15 cellular contexts compared by ENCODE assay signal in the genomic region with DNA sequence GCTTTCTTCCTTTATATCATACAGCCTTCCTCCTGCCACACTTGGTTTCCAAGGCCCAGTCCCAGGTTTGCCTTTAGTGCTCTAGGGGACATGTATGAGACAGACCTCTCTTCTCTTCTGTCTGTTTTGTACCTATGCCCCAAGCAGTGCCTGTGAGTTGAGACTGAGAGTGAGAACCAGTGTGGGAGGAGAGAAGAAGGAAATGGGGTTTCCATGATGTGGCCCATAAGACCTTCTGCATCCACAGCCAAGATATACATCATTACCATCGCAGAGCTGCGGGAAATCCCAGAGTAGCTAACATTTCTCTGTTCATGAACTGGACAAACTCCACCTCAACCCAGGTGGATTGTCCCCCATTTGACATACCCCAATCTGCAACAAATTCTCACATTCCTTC. TPM values are rescaled to one million over a fixed set of nuclear protein-coding genes. Genes with fewer than 3 reads are reported as not detected.
DNase-seq lines count a peak whose midpoint lies in the region; ATAC-seq and TF ChIP-seq lines count a peak whose summit lies in the region.
"Had no signal": no experiment of that assay in that cellular context is flagged by ENCODE, and none has a peak within 500 bp of the region (broad histone marks: within the 10 kb centered on the region; RNA-seq: fewer than 3 reads in every experiment).

No MANE protein-coding gene starts in this region.

- H3K27me3 Mint-ChIP-seq in T-helper 17 cell = no peaks in the 10 kb centered on the region
- H3K27me3 Mint-ChIP-seq: naive B cell had no signal

- no peaks in the 10 kb centered on the region for H3K4me1 ChIP-seq in colonic mucosa
- peaks cover 8 to 12% of the 10 kb centered on the region in 2 donors for H3K4me1 ChIP-seq in thyroid gland
- H3K4me1 ChIP-seq: suprapubic skin had no signal

- WGBS in thyroid gland, 2 donors = 88 to 100% methylated on average over 2 of the region's 2 CpGs

- peak; percentile 22 for ATAC-seq in GM19351 (IDR thresholded peaks at IDR 0.05; ENCODE audit: unreplicated experiment)
- peak; percentile 16 for ATAC-seq in T-helper 17 cell
- peak; percentile 66 to 70 for ATAC-seq in activated naive CD4-positive, alpha-beta T cell treated with anti-CD3 and anti-CD28 coated beads, Interleukin-2, amount 50 U/mL, for 72 hours
- ATAC-seq in stimulated activated effector memory CD8-positive, alpha-beta T cell treated with anti-CD3 and anti-CD28 coated beads, Interleukin-12 subunit alpha, Interleukin-12 subunit beta, amount 100 ng/mL, for 72 hours = peak; percentile 74
- no peak for ATAC-seq in HG03457 (IDR thresholded peaks at IDR 0.05; ENCODE audit: unreplicated experiment)

- no peak for TF ChIP-seq CTCF in colonic mucosa (IDR thresholded peaks at IDR 0.05)
- no peak for TF ChIP-seq CTCF in thyroid gland (IDR thresholded peaks at IDR 0.05)

- no peak overlapping the region for H3K9ac ChIP-seq in colonic mucosa (ENCODE audit: low read depth in 2 of 2, low read length in 2 of 2)

- H3K27ac ChIP-seq in colonic mucosa (no peak overlapping the region), thyroid gland (no peak overlapping the region)
- H3K27ac ChIP-seq: suprapubic skin had no signal

- DNase-seq in T-helper 17 cell (no peak), colonic mucosa (no peak), thyroid gland (no peak)
- peak in 1 of 2 donors; percentile 41 for DNase-seq in activated naive CD4-positive, alpha-beta T cell treated with anti-CD3 and anti-CD28 coated beads, Interleukin-2, amount 50 U/mL, for 72 hours (ENCODE audit: low spot score in 2 of 2)
- no peak for DNase-seq in stimulated activated effector memory CD8-positive, alpha-beta T cell treated with anti-CD3 and anti-CD28 coated beads, Interleukin-12 subunit alpha, Interleukin-12 subunit beta, amount 100 ng/mL, for 72 hours (ENCODE audit: low spot score in 2 of 2)
- DNase-seq: cerebellar nuclear complex, naive B cell, NCI-H526 treated with DMSO at 0.1 percent for 48 hours had no signal

- H3K4me3 ChIP-seq in colonic mucosa (no peak overlapping the region), thyroid gland (replicated peaks in 1 of 3) (no peak overlapping the region)
- H3K4me3 ChIP-seq: smooth muscle cell, suprapubic skin had no signal

- no peaks in the 10 kb centered on the region for H3K9me3 Mint-ChIP-seq in activated naive CD4-positive, alpha-beta T cell treated with anti-CD3 and anti-CD28 coated beads, Interleukin-2, amount 50 U/mL, for 72 hours
- H3K9me3 Mint-ChIP-seq in stimulated activated effector memory CD8-positive, alpha-beta T cell treated with anti-CD3 and anti-CD28 coated beads, Interleukin-12 subunit alpha, Interleukin-12 subunit beta, amount 100 ng/mL, for 72 hours = no peaks in the 10 kb centered on the region

- H3K4me1 Mint-ChIP-seq in T-helper 17 cell = peaks cover 82% of the 10 kb centered on the region
- H3K4me1 Mint-ChIP-seq in stimulated activated effector memory CD8-positive, alpha-beta T cell treated with anti-CD3 and anti-CD28 coated beads, Interleukin-12 subunit alpha, Interleukin-12 subunit beta, amount 100 ng/mL, for 72 hours = peaks cover 80% of the 10 kb centered on the region

- H3K27me3 ChIP-seq in colonic mucosa = no peaks in the 10 kb centered on the region
- no peaks in the 10 kb centered on the region for H3K27me3 ChIP-seq in thyroid gland
- H3K27me3 ChIP-seq: suprapubic skin had no signal

- H3K36me3 ChIP-seq in colonic mucosa (no peaks in the 10 kb centered on the region), thyroid gland (no peaks in the 10 kb centered on the region)
- H3K36me3 ChIP-seq: suprapubic skin had no signal

- peak overlapping the region; percentile 100 for H3K27ac Mint-ChIP-seq in T-helper 17 cell
- peak overlapping the region; percentile 85 to 92 for H3K27ac Mint-ChIP-seq in activated naive CD4-positive, alpha-beta T cell treated with anti-CD3 and anti-CD28 coated beads, Interleukin-2, amount 50 U/mL, for 72 hours
- H3K27ac Mint-ChIP-seq in stimulated activated effector memory CD8-positive, alpha-beta T cell treated with anti-CD3 and anti-CD28 coated beads, Interleukin-12 subunit alpha, Interleukin-12 subunit beta, amount 100 ng/mL, for 72 hours = peak overlapping the region; percentile 88

- no peaks in the 10 kb centered on the region for H3K9me3 ChIP-seq in T-helper 17 cell (ENCODE audit: control insufficient read depth, low read length, poor library complexity, severe bottlenecking)
- H3K9me3 ChIP-seq in colonic mucosa = no peaks in the 10 kb centered on the region
- H3K9me3 ChIP-seq in thyroid gland = no peaks in the 10 kb centered on the region
- H3K9me3 ChIP-seq: suprapubic skin had no signal

- no peak for TF ChIP-seq POLR2A in thyroid gland (IDR thresholded peaks at IDR 0.05)

- H3K4me3 Mint-ChIP-seq in T-helper 17 cell = peak overlapping the region; percentile 91
- H3K4me3 Mint-ChIP-seq in stimulated activated effector memory CD8-positive, alpha-beta T cell treated with anti-CD3 and anti-CD28 coated beads, Interleukin-12 subunit alpha, Interleukin-12 subunit beta, amount 100 ng/mL, for 72 hours = peak overlapping the region; percentile 67

- H3K36me3 Mint-ChIP-seq in T-helper 17 cell (ENCODE audit: low read depth) = peaks cover 25% of the 10 kb centered on the region
- peaks cover 73 to 74% of the 10 kb centered on the region in 2 donors for H3K36me3 Mint-ChIP-seq in activated naive CD4-positive, alpha-beta T cell treated with anti-CD3 and anti-CD28 coated beads, Interleukin-2, amount 50 U/mL, for 72 hours
- H3K36me3 Mint-ChIP-seq in stimulated activated effector memory CD8-positive, alpha-beta T cell treated with anti-CD3 and anti-CD28 coated beads, Interleukin-12 subunit alpha, Interleukin-12 subunit beta, amount 100 ng/mL, for 72 hours = peaks cover 70% of the 10 kb centered on the region

- intact Hi-C loops in colonic mucosa (cut with DNase I) (no loop called here), thyroid gland (cut with DNase I) (no loop called here)

RNA-seq across cellular contexts. Expression of gene TESPA1, which starts 2.8 kb away (rescaled TPM):
- total RNA-seq in T-helper 17 cell (100 to 1,000 TPM; 121 to 160 TPM), colonic mucosa (1 to 10 TPM in 1 of 2 donors, under 1 TPM in 1; 0.82 to 1.6 TPM), thyroid gland (1 to 10 TPM in 2 of 4 donors, under 1 TPM in 1, not detected in 1; 0.83 to 2.5 (median 2.0) TPM)
- total RNA-seq in activated naive CD4-positive, alpha-beta T cell treated with anti-CD3 and anti-CD28 coated beads, Interleukin-2, amount 50 U/mL, for 72 hours = 10 to 100 TPM; 94.7 to 95.8 TPM
- total RNA-seq: kidney epithelial cell, SK-MEL-5, smooth muscle cell had no signal

RNA-seq across cellular contexts. Expression of gene NEUROD4, which starts 38.0 kb away (rescaled TPM):
- total RNA-seq in T-helper 17 cell (not detected), colonic mucosa (not detected), thyroid gland (not detected)
- not detected for total RNA-seq in activated naive CD4-positive, alpha-beta T cell treated with anti-CD3 and anti-CD28 coated beads, Interleukin-2, amount 50 U/mL, for 72 hours
- total RNA-seq: activated CD8-positive, alpha-beta memory T cell treated with anti-CD3 and anti-CD28 coated beads for 36 hours; kidney epithelial cell; SK-MEL-5; smooth muscle cell; suprapubic skin had no signal

Comparison
In these comparisons a context has a peak if more than half of its experiments do, and no peak if none do; other contexts are left out.
1. RNA of gene TESPA1, which starts 2.8 kb away (total RNA-seq): 121 to 160 TPM in T-helper 17 cell and 94.7 to 95.8 TPM in activated naive CD4-positive, alpha-beta T cell treated with anti-CD3 and anti-CD28 coated beads, Interleukin-2, amount 50 U/mL, for 72 hours; 0.83 to 2.5 TPM in thyroid gland and 0.82 to 1.6 TPM in colonic mucosa; every median in the first group is over 10 times any median in the second.
2. Peak in every context shown above with its lines, with median percentiles within 50 percentile points of each other: H3K27ac Mint-ChIP-seq.